21 cellular contexts compared by ENCODE assay signal in the genomic region with DNA sequence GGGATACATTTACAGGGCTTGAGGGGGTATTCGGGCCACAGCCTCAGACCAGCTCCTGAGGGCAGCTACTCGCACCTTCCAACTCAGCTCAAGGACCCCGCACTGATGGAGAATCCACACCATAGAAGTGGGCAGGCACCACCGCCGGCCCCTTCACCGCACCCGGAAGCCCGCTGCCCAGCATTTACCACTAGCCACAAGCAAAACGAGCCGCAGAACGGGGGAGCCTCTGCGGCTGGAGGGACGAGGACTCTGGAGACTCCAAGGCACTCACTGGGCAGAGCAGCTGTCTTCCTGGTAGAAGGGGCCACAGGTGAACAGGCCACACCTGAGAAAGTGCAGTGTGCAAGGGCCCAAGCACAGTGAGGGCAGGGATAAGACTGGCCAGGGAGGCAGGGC.
"Had no signal": no experiment of that assay in that cellular context is flagged by ENCODE, and none has a peak within 500 bp of the region (broad histone marks: within the 10 kb centered on the region; RNA-seq: fewer than 3 reads in every experiment).

No MANE protein-coding gene starts in this region.

- H2AFZ ChIP-seq: parathyroid adenoma had no signal

- H3K27me3 ChIP-seq: gastroesophageal sphincter, heart right ventricle, sigmoid colon, spleen, upper lobe of left lung had no signal

- H3K9me3 ChIP-seq: gastroesophageal sphincter, heart right ventricle, sigmoid colon, spleen, thoracic aorta, upper lobe of left lung had no signal

- H3K9ac ChIP-seq: parathyroid adenoma had no signal

- H3K4me3 ChIP-seq: coronary artery, gastroesophageal sphincter, heart right ventricle, sigmoid colon, spleen, thoracic aorta, upper lobe of left lung had no signal

- FAIRE-seq: endometrium had no signal

- H3K27ac ChIP-seq: coronary artery, gastroesophageal sphincter, heart right ventricle, parathyroid adenoma, sigmoid colon, spleen, thoracic aorta, upper lobe of left lung, WERI-Rb-1 had no signal

- DNase-seq: activated CD4-positive, alpha-beta T cell treated with anti-CD3 and anti-CD28 coated beads for 1 hour; activated naive CD4-positive, alpha-beta T cell treated with anti-CD3 and anti-CD28 coated beads for 36 hours; aorta; heart right ventricle; kidney glomerular epithelial cell; left ventricle myocardium superior; sigmoid colon; spleen; stimulated activated CD4-positive, alpha-beta T cell treated with anti-CD3 and anti-CD28 coated beads, Interleukin-4, amount 100 ng/mL, for 4 hours; SW 1271; T-helper 2 cell; WERI-Rb-1 had no signal

- H3K9me3 Mint-ChIP-seq: activated naive CD4-positive, alpha-beta T cell treated with anti-CD3 and anti-CD28 coated beads for 36 hours; central memory CD8-positive, alpha-beta T cell; stimulated activated memory B cell treated with anti-CD40 and anti-IgM and Interleukin-4, amounts not matched to agents 10 μg/mL and 1 μg/mL and 100 μg/mL, for 72 hours had no signal

- H3K27me3 Mint-ChIP-seq: central memory CD8-positive, alpha-beta T cell; stimulated activated memory B cell treated with anti-CD40 and anti-IgM and Interleukin-4, amounts not matched to agents 10 μg/mL and 1 μg/mL and 100 μg/mL, for 72 hours had no signal

- ATAC-seq: esophagus mucosa; gastroesophageal sphincter; heart right ventricle; left ventricle myocardium superior; stimulated activated memory B cell treated with anti-CD40 and anti-IgM and Interleukin-4, amounts not matched to agents 10 μg/mL and 1 μg/mL and 100 μg/mL, for 72 hours had no signal

- H3K4me3 Mint-ChIP-seq: activated naive CD4-positive, alpha-beta T cell treated with anti-CD3 and anti-CD28 coated beads for 36 hours; central memory CD8-positive, alpha-beta T cell; stimulated activated memory B cell treated with anti-CD40 and anti-IgM and Interleukin-4, amounts not matched to agents 10 μg/mL and 1 μg/mL and 100 μg/mL, for 72 hours had no signal

- H3K27ac Mint-ChIP-seq: activated naive CD4-positive, alpha-beta T cell treated with anti-CD3 and anti-CD28 coated beads for 36 hours; stimulated activated memory B cell treated with anti-CD40 and anti-IgM and Interleukin-4, amounts not matched to agents 10 μg/mL and 1 μg/mL and 100 μg/mL, for 72 hours had no signal
